Comparison of ENCODE assay signal across 8 cellular contexts in genomic region chr9:20622330-20623020, GRCh38. TPM values are rescaled to one million over a fixed set of nuclear protein-coding genes. Genes with fewer than 3 reads are reported as not detected.
A peak's percentile ranks its signal among the peaks of the same experiment; 100 is the strongest.
DNase-seq lines count a peak whose midpoint lies in the region; ATAC-seq and TF ChIP-seq lines count a peak whose summit lies in the region.

TSS of gene MLLT3 (minus strand) at chr9:20622499.

- DNase-seq in AG04450 (ENCODE audit: low read depth, low spot score), result peak; percentile 91
- peak; percentile 97 for DNase-seq in NCI-H2227 (lab: John Stamatoyannopoulos, UW; ENCODE audit: unreplicated experiment)
- peak; percentile 94 for DNase-seq in activated CD4-positive, CD25-positive, alpha-beta regulatory T cell treated with anti-CD3 and anti-CD28 coated beads, Interleukin-2, amount 50 U/mL, for 72 hours
- peak; percentile 97 for DNase-seq in cerebellum (ENCODE audit: low spot score)
- peak; percentile 70 for DNase-seq in kidney epithelial cell (ENCODE audit: low read depth)
- DNase-seq in stimulated activated CD4-positive, alpha-beta T cell treated with anti-CD3 and anti-CD28 coated beads, Interleukin-15, amount 100 ng/mL, for 24 hours, result peak; percentile 98

- 0 out of 2 replicates have a peak, but pooled peaks have one; percentile 7 for TF ChIP-seq CTCF in AG04450 (IDR thresholded peaks at IDR 0.05; ENCODE audit: low read depth, low read length)
- no peak for TF ChIP-seq CTCF in kidney epithelial cell (IDR thresholded peaks at IDR 0.05; ENCODE audit: insufficient read depth, low read length, poor library complexity, severe bottlenecking)

- no peaks in the 10 kb centered on the region for H3K9me3 ChIP-seq in AG04450 (ENCODE audit: control insufficient read depth, insufficient read depth, low read length)

- H3K36me3 ChIP-seq in kidney epithelial cell (ENCODE audit: control insufficient read depth, insufficient read depth, low read length), result no peaks in the 10 kb centered on the region

- POLR2A ChIA-PET in AG04450 (lab: Yijun Ruan, JAX), result interaction anchor here (0.6 to 1.8 kb wide), 28 partner anchors 10 to 459 kb away, joined by 3 to 21 read pairs (median 4); partner anchors contain the start of gene FOCAD

- no peaks in the 10 kb centered on the region for H3K27me3 ChIP-seq in AG04450 (ENCODE audit: control insufficient read depth, insufficient read depth, low read length)
- no peaks in the 10 kb centered on the region for H3K27me3 ChIP-seq in kidney epithelial cell (ENCODE audit: control insufficient read depth, insufficient read depth, low read length)

- CTCF ChIA-PET in AG04450 (lab: Charles Lee), result interaction anchor here (0.5 to 4.5 kb wide), 16 partner anchors 10 to 1381 kb away, joined by 3 to 40 read pairs (median 4); no protein-coding TSS in a partner anchor

- H3K27ac ChIP-seq in AG04450 (ENCODE audit: low read depth, low read length), result peak within 1 kb of the TSS; percentile 62

- peak within 1 kb of the TSS; percentile 89 for H3K4me3 ChIP-seq in AG04450 (ENCODE audit: low read depth, low read length)
- H3K4me3 ChIP-seq in kidney epithelial cell (ENCODE audit: low read depth, low read length), result peak within 1 kb of the TSS; percentile 90

- peak; percentile 79 for ATAC-seq in GM18907 (IDR thresholded peaks at IDR 0.05; ENCODE audit: unreplicated experiment)
- ATAC-seq in HG03139 (IDR thresholded peaks at IDR 0.05; ENCODE audit: unreplicated experiment), result peak; percentile 71

RNA-seq across cellular contexts. Expression of gene MLLT3, which starts in this region (rescaled TPM):
- polyA plus RNA-seq in AG04450 (2011; rRNA removed), result 26.5 and 32.5 TPM in 2 replicates
- 16.0 and 27.6 TPM in 2 replicates for polyA minus RNA-seq in AG04450 (2011; rRNA and poly(A)+ RNA removed)
- total RNA-seq in cerebellum, result 63.4 TPM
- total RNA-seq in kidney epithelial cell, result 16.2 and 32.4 TPM in 2 replicates

Comparison
In these comparisons a context has a peak if more than half of its experiments do, and no peak if none do; other contexts are left out.
1. Peak in every context shown above with its lines: DNase-seq, ATAC-seq, H3K4me3 ChIP-seq and H3K27ac ChIP-seq.